In the genomic region with DNA sequence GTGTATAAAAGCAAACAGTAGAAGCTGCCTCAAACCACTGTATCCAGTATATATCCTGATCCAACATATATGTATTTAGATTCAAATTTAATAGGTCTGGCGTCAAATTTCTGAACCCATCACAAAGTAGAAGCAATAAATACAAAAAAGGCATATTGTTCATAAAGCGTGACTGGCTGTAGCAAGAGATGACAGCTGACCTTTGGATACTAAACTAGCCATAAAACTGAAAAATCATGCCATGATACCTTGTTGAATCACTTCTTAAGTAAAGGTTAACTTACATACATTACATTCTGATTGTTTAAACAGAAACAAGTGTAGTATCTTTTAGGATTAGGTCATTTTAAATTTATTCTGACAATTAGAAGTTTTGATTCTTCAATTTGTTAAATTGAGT, we compare ENCODE assay signal across 1 cellular context.
TF ChIP-seq lines count a peak whose summit lies in the region.

No MANE protein-coding gene starts in this region.

TF ChIP-seq in WTC11, 78 proteins besides CTCF, POLR2A, EP300 and RAD21 (continued from another document):
- TF ChIP-seq, protein P1, sequence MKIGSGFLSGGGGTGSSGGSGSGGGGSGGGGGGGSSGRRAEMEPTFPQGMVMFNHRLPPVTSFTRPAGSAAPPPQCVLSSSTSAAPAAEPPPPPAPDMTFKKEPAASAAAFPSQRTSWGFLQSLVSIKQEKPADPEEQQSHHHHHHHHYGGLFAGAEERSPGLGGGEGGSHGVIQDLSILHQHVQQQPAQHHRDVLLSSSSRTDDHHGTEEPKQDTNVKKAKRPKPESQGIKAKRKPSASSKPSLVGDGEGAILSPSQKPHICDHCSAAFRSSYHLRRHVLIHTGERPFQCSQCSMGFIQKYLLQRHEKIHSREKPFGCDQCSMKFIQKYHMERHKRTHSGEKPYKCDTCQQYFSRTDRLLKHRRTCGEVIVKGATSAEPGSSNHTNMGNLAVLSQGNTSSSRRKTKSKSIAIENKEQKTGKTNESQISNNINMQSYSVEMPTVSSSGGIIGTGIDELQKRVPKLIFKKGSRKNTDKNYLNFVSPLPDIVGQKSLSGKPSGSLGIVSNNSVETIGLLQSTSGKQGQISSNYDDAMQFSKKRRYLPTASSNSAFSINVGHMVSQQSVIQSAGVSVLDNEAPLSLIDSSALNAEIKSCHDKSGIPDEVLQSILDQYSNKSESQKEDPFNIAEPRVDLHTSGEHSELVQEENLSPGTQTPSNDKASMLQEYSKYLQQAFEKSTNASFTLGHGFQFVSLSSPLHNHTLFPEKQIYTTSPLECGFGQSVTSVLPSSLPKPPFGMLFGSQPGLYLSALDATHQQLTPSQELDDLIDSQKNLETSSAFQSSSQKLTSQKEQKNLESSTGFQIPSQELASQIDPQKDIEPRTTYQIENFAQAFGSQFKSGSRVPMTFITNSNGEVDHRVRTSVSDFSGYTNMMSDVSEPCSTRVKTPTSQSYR (CRISPR knock-in tag; IDR thresholded peaks at IDR 0.05) = no peak
- TF ChIP-seq, protein P2, sequence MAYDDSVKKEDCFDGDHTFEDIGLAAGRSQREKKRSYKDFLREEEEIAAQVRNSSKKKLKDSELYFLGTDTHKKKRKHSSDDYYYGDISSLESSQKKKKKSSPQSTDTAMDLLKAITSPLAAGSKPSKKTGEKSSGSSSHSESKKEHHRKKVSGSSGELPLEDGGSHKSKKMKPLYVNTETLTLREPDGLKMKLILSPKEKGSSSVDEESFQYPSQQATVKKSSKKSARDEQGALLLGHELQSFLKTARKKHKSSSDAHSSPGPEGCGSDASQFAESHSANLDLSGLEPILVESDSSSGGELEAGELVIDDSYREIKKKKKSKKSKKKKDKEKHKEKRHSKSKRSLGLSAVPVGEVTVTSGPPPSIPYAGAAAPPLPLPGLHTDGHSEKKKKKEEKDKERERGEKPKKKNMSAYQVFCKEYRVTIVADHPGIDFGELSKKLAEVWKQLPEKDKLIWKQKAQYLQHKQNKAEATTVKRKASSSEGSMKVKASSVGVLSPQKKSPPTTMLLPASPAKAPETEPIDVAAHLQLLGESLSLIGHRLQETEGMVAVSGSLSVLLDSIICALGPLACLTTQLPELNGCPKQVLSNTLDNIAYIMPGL (CRISPR knock-in tag; IDR thresholded peaks at IDR 0.05) = no peak
- TF ChIP-seq NR1H2 (CRISPR knock-in tag; IDR thresholded peaks at IDR 0.05) = no peak
- no peak for TF ChIP-seq GABPB1 (CRISPR knock-in tag; IDR thresholded peaks at IDR 0.05)
- TF ChIP-seq TP53 (CRISPR knock-in tag; IDR thresholded peaks at IDR 0.05) = no peak
- TF ChIP-seq GRHL2 (CRISPR knock-in tag; IDR thresholded peaks at IDR 0.05; ENCODE audit: insufficient replicate concordance, severe bottlenecking) = no peak
- TF ChIP-seq NR3C1 (CRISPR knock-in tag; conservative IDR thresholded peaks at IDR 0.05; ENCODE audit: low read depth) = no peak
